In the genomic region with DNA sequence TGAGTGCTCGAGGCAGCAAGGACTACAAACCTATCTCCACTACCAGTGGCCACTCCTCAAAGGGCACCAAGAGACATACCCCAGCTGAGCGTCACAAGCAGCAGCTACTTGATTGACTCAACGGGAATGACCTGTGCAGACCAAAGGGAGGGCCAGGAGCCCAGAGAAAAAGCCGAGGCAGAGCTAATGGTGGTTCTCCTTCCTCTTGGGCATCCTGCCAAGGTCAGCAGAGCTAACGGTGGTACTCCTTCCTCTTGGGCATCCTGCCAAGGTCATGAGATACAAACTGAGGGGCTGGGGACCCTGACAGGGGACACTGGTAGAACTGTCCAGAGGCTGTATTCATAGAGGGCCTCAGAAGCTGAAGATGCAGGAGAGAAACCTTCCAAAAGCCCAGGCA, we compare ENCODE assay signal across 12 cellular contexts.
DNase-seq lines count a peak whose midpoint lies in the region; ATAC-seq lines count a peak whose summit lies in the region.
"Had no signal": no experiment of that assay in that cellular context is flagged by ENCODE, and none has a peak within 500 bp of the region (broad histone marks: within the 10 kb centered on the region; RNA-seq: fewer than 3 reads in every experiment).

No MANE protein-coding gene starts in this region.

- H3K4me3 Mint-ChIP-seq in CD4-positive, CD25-positive, alpha-beta regulatory T cell, result peak overlapping the region in 3 of 4 donors; percentile 29 to 85 (median 67)
- peak overlapping the region; percentile 61 to 82 for H3K4me3 Mint-ChIP-seq in effector memory CD8-positive, alpha-beta T cell
- H3K4me3 Mint-ChIP-seq: HFFc6 had no signal

- DNase-seq in CD4-positive, CD25-positive, alpha-beta regulatory T cell, result no peak
- DNase-seq in effector memory CD8-positive, alpha-beta T cell, result no peak
- DNase-seq in RKO (ENCODE audit: low spot score) (no peak), NCI-H2029 (lab: John Stamatoyannopoulos, UW) (no peak)
- DNase-seq: HFFc6, mesendoderm, NCI-H1694, NCI-H774 had no signal

- H3K9me3 ChIP-seq in CD4-positive, CD25-positive, alpha-beta regulatory T cell (ENCODE audit: control insufficient read depth in 2 of 2, low read length in 2 of 2), result no peaks in the 10 kb centered on the region
- H3K9me3 ChIP-seq in KOPT-K1 (ENCODE audit: insufficient read depth, low read length, poor library complexity, severe bottlenecking) (no peaks in the 10 kb centered on the region), skeletal muscle tissue (ENCODE audit: control insufficient read depth in 3 of 3, low read length in 3 of 3) (no peaks in the 10 kb centered on the region)

- peak overlapping the region; percentile 46 to 94 (median 64) for H3K27ac Mint-ChIP-seq in CD4-positive, CD25-positive, alpha-beta regulatory T cell
- peak overlapping the region; percentile 88 to 95 for H3K27ac Mint-ChIP-seq in effector memory CD8-positive, alpha-beta T cell
- H3K27ac Mint-ChIP-seq: HFFc6 had no signal

- H3K36me3 ChIP-seq in CD4-positive, CD25-positive, alpha-beta regulatory T cell (ENCODE audit: control insufficient read depth, insufficient read depth, low read length), result peaks cover 23% of the 10 kb centered on the region
- H3K36me3 ChIP-seq in KOPT-K1 (ENCODE audit: insufficient read depth, low read length) (peaks cover 29% of the 10 kb centered on the region), skeletal muscle tissue (ENCODE audit: control insufficient read depth in 3 of 3, insufficient read depth in 3 of 3, low read length in 3 of 3) (peaks cover 17 to 24% (median 17%) of the 10 kb centered on the region in 3 donors)

- H3K4me1 Mint-ChIP-seq in CD4-positive, CD25-positive, alpha-beta regulatory T cell, result peaks cover 28 to 96% (median 78%) of the 10 kb centered on the region in 4 donors
- H3K4me1 Mint-ChIP-seq in effector memory CD8-positive, alpha-beta T cell (ENCODE audit: low read depth in 2 of 2), result peaks cover 65 to 81% of the 10 kb centered on the region in 2 donors

- H3K9ac ChIP-seq in skeletal muscle tissue (ENCODE audit: low read depth in 1 of 3, low read length in 3 of 3), result no peak overlapping the region

- H3K36me3 Mint-ChIP-seq in CD4-positive, CD25-positive, alpha-beta regulatory T cell, result peaks cover 36% of the 10 kb centered on the region
- H3K36me3 Mint-ChIP-seq in effector memory CD8-positive, alpha-beta T cell (ENCODE audit: insufficient read depth), result peaks cover 37% of the 10 kb centered on the region

- peak overlapping the region; percentile 62 for H3K27ac ChIP-seq in CD4-positive, CD25-positive, alpha-beta regulatory T cell (ENCODE audit: insufficient read depth, low read length, poor library complexity, severe bottlenecking)
- peak overlapping the region; percentile 85 for H3K27ac ChIP-seq in KOPT-K1 (ENCODE audit: low read depth, low read length, poor library complexity, severe bottlenecking)
- H3K27ac ChIP-seq in skeletal muscle tissue (ENCODE audit: low read depth, low read length), result peak overlapping the region; percentile 61

- H3K4me1 ChIP-seq in CD4-positive, CD25-positive, alpha-beta regulatory T cell (ENCODE audit: control insufficient read depth, insufficient read depth, low read length, poor library complexity, severe bottlenecking), result peaks cover 92% of the 10 kb centered on the region
- H3K4me1 ChIP-seq in skeletal muscle tissue (ENCODE audit: control insufficient read depth in 3 of 3, insufficient read depth in 3 of 3, low read length in 3 of 3), result peaks cover 78 to 84% (median 78%) of the 10 kb centered on the region in 3 donors

- ATAC-seq in CD4-positive, CD25-positive, alpha-beta regulatory T cell (ENCODE audit: low read depth in 2 of 2), result no peak
- no peak for ATAC-seq in effector memory CD8-positive, alpha-beta T cell (replicated peaks)
- ATAC-seq in HG02763 (IDR thresholded peaks at IDR 0.05; ENCODE audit: unreplicated experiment) (no peak), GM19035 (IDR thresholded peaks at IDR 0.05; ENCODE audit: unreplicated experiment) (no peak)

- H3K4me3 ChIP-seq in CD4-positive, CD25-positive, alpha-beta regulatory T cell (ENCODE audit: low read depth, low read length), result peak overlapping the region; percentile 10
- H3K4me3 ChIP-seq in skeletal muscle tissue (ENCODE audit: low read length in 3 of 3), result peak overlapping the region in 1 of 3 donors; percentile 41

- no peaks in the 10 kb centered on the region for H3K27me3 ChIP-seq in CD4-positive, CD25-positive, alpha-beta regulatory T cell (ENCODE audit: control insufficient read depth, insufficient read depth, low read length)
- no peaks in the 10 kb centered on the region for H3K27me3 ChIP-seq in skeletal muscle tissue (ENCODE audit: control insufficient read depth in 3 of 3, insufficient read depth in 3 of 3, low read length in 3 of 3)

- no peaks in the 10 kb centered on the region for H3K27me3 Mint-ChIP-seq in CD4-positive, CD25-positive, alpha-beta regulatory T cell
- H3K27me3 Mint-ChIP-seq in effector memory CD8-positive, alpha-beta T cell, result no peaks in the 10 kb centered on the region

- no peaks in the 10 kb centered on the region for H3K9me3 Mint-ChIP-seq in CD4-positive, CD25-positive, alpha-beta regulatory T cell
- no peaks in the 10 kb centered on the region for H3K9me3 Mint-ChIP-seq in effector memory CD8-positive, alpha-beta T cell
- H3K9me3 Mint-ChIP-seq: HFFc6 had no signal
